33 cellular contexts compared by ENCODE assay signal in the genomic region with DNA sequence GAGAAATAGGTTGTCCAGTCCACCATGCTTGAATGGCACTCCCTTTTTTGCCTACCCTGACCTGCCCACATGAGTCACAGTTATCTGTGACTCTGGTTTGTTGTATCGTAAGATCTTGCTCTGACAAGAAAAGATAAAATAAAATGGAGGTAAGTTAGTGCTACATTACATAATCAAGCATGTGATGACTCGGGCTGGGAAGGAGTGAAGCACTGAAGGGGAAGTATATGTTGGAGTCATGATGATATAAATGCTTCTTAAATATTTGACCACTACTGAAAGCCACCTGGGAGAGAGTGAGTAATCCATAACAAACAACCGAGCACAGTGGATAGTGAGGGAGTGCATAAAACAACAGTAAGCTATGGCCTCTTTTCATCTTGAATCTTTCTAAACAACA.
A peak's percentile ranks its signal among the peaks of the same experiment; 100 is the strongest.
DNase-seq lines count a peak whose midpoint lies in the region; ATAC-seq, FAIRE-seq and TF ChIP-seq lines count a peak whose summit lies in the region.
"Had no signal": no experiment of that assay in that cellular context is flagged by ENCODE, and none has a peak within 500 bp of the region (broad histone marks: within the 10 kb centered on the region; RNA-seq: fewer than 3 reads in every experiment).

No MANE protein-coding gene starts in this region.

- ATAC-seq in SK-N-SH treated with all-trans-retinoic acid at 6 μM for 48 hours: peak; percentile 52; the same call in 2 of the 3 replicates
- ATAC-seq in foreskin keratinocyte: peak; percentile 72
- ATAC-seq: activated CD4-positive, CD25-positive, alpha-beta regulatory T cell treated with anti-CD3 and anti-CD28 coated beads, Interleukin-2, amount 50 U/mL, for 24 hours; activated CD8-positive, alpha-beta memory T cell treated with anti-CD3 and anti-CD28 coated beads, Interleukin-2, amount 10 ng/mL, durations not matched to agents 7 days and 5 days; activated naive CD8-positive, alpha-beta T cell treated with anti-CD3 and anti-CD28 coated beads, Interleukin-2, amount 50 U/mL, for 24 hours; activated T-cell treated with anti-CD3 and anti-CD28 coated beads, Interleukin-2, amount 50 U/mL, for 4 hours; gastrocnemius medialis; K562; left cardiac atrium; stimulated activated memory B cell treated with anti-CD40 and anti-IgM and Interleukin-4, amounts not matched to agents 10 μg/mL and 1 μg/mL and 100 μg/mL, for 72 hours; T-helper 17 cell had no signal

- FAIRE-seq in RCC 7860 (lab: Jason Lieb, UNC): no peak
- FAIRE-seq: HTR-8/SVneo, K562 had no signal

- TF ChIP-seq CTCF in foreskin keratinocyte (conservative IDR thresholded peaks at IDR 0.05) (no peak), GM10266 (IDR thresholded peaks at IDR 0.05; ENCODE audit: control insufficient read depth, insufficient read depth, low read depth, missing control alignments) (no peak)

- no peaks in the 10 kb centered on the region for H3K9me3 Mint-ChIP-seq in activated T-helper 1 cell treated with anti-CD3 and anti-CD28 coated beads, Interleukin-12 subunit alpha, Interleukin-12 subunit beta, Interleukin-2, Interleukin-4 antibody, amounts not matched to agents 30 ng/mL and 10 ng/mL and 1 ng/mL, durations not matched to agents 14 hours and 24 hours and 36 hours
- H3K9me3 Mint-ChIP-seq: activated naive CD8-positive, alpha-beta T cell treated with anti-CD3 and anti-CD28 coated beads, Interleukin-2, amount 50 U/mL, for 24 hours; dendritic cell treated with granulocyte-macrophage colony-stimulating factor and Interleukin-4, amounts not matched to agents 40 ng/mL and 50 ng/mL, for 4 days; endodermal cell; HFFc6; nephron; stimulated activated memory B cell treated with anti-CD40 and anti-IgM and Interleukin-4, amounts not matched to agents 10 μg/mL and 1 μg/mL and 100 μg/mL, for 72 hours; type B pancreatic cell had no signal

- no peaks in the 10 kb centered on the region for H3K27me3 ChIP-seq in foreskin keratinocyte
- H3K27me3 ChIP-seq: esophagus squamous epithelium, gastrocnemius medialis, SJSA1 had no signal

- no peaks in the 10 kb centered on the region for H3K27me3 Mint-ChIP-seq in activated T-helper 1 cell treated with anti-CD3 and anti-CD28 coated beads, Interleukin-12 subunit alpha, Interleukin-12 subunit beta, Interleukin-2, Interleukin-4 antibody, amounts not matched to agents 30 ng/mL and 10 ng/mL and 1 ng/mL, durations not matched to agents 14 hours and 24 hours and 36 hours (ENCODE audit: insufficient read depth)
- H3K27me3 Mint-ChIP-seq: activated CD8-positive, alpha-beta memory T cell treated with anti-CD3 and anti-CD28 coated beads, Interleukin-2, amount 10 ng/mL, durations not matched to agents 7 days and 5 days; central memory CD8-positive, alpha-beta T cell; dendritic cell treated with granulocyte-macrophage colony-stimulating factor and Interleukin-4, amounts not matched to agents 40 ng/mL and 50 ng/mL, for 4 days; stimulated activated memory B cell treated with anti-CD40 and anti-IgM and Interleukin-4, amounts not matched to agents 10 μg/mL and 1 μg/mL and 100 μg/mL, for 72 hours; T-helper 17 cell; type B pancreatic cell had no signal

- no peak overlapping the region for H3K27ac ChIP-seq in foreskin keratinocyte
- H3K27ac ChIP-seq: esophagus squamous epithelium, gastrocnemius medialis, RWPE1, SJSA1 had no signal

- no peak overlapping the region for H3K4me3 Mint-ChIP-seq in activated T-helper 1 cell treated with anti-CD3 and anti-CD28 coated beads, Interleukin-12 subunit alpha, Interleukin-12 subunit beta, Interleukin-2, Interleukin-4 antibody, amounts not matched to agents 30 ng/mL and 10 ng/mL and 1 ng/mL, durations not matched to agents 14 hours and 24 hours and 36 hours
- H3K4me3 Mint-ChIP-seq: activated CD8-positive, alpha-beta memory T cell treated with anti-CD3 and anti-CD28 coated beads, Interleukin-2, amount 10 ng/mL, durations not matched to agents 7 days and 5 days; activated naive CD8-positive, alpha-beta T cell treated with anti-CD3 and anti-CD28 coated beads, Interleukin-2, amount 50 U/mL, for 24 hours; activated T-cell treated with anti-CD3 and anti-CD28 coated beads, Interleukin-2, amount 50 U/mL, for 4 hours; CD8-positive, alpha-beta memory T cell; central memory CD8-positive, alpha-beta T cell; dendritic cell treated with granulocyte-macrophage colony-stimulating factor and Interleukin-4, amounts not matched to agents 40 ng/mL and 50 ng/mL, for 4 days; endodermal cell; HFFc6; nephron; stimulated activated memory B cell treated with anti-CD40 and anti-IgM and Interleukin-4, amounts not matched to agents 10 μg/mL and 1 μg/mL and 100 μg/mL, for 72 hours; T-helper 17 cell; type B pancreatic cell had no signal

- no peak overlapping the region for H3K27ac Mint-ChIP-seq in activated T-helper 1 cell treated with anti-CD3 and anti-CD28 coated beads, Interleukin-12 subunit alpha, Interleukin-12 subunit beta, Interleukin-2, Interleukin-4 antibody, amounts not matched to agents 30 ng/mL and 10 ng/mL and 1 ng/mL, durations not matched to agents 14 hours and 24 hours and 36 hours
- H3K27ac Mint-ChIP-seq: activated CD8-positive, alpha-beta memory T cell treated with anti-CD3 and anti-CD28 coated beads, Interleukin-2, amount 10 ng/mL, durations not matched to agents 7 days and 5 days; activated naive CD8-positive, alpha-beta T cell treated with anti-CD3 and anti-CD28 coated beads, Interleukin-2, amount 50 U/mL, for 24 hours; CD8-positive, alpha-beta memory T cell; dendritic cell treated with granulocyte-macrophage colony-stimulating factor and Interleukin-4, amounts not matched to agents 40 ng/mL and 50 ng/mL, for 4 days; endodermal cell; HFFc6; nephron; stimulated activated memory B cell treated with anti-CD40 and anti-IgM and Interleukin-4, amounts not matched to agents 10 μg/mL and 1 μg/mL and 100 μg/mL, for 72 hours; T-helper 17 cell; type B pancreatic cell had no signal

- H3K36me3 Mint-ChIP-seq in activated T-helper 1 cell treated with anti-CD3 and anti-CD28 coated beads, Interleukin-12 subunit alpha, Interleukin-12 subunit beta, Interleukin-2, Interleukin-4 antibody, amounts not matched to agents 30 ng/mL and 10 ng/mL and 1 ng/mL, durations not matched to agents 14 hours and 24 hours and 36 hours (ENCODE audit: low read depth): no peaks in the 10 kb centered on the region
- H3K36me3 Mint-ChIP-seq: activated CD8-positive, alpha-beta memory T cell treated with anti-CD3 and anti-CD28 coated beads, Interleukin-2, amount 10 ng/mL, durations not matched to agents 7 days and 5 days; CD8-positive, alpha-beta memory T cell; stimulated activated memory B cell treated with anti-CD40 and anti-IgM and Interleukin-4, amounts not matched to agents 10 μg/mL and 1 μg/mL and 100 μg/mL, for 72 hours; type B pancreatic cell had no signal

- no peaks in the 10 kb centered on the region for H3K4me1 ChIP-seq in foreskin keratinocyte
- H3K4me1 ChIP-seq: esophagus squamous epithelium, gastrocnemius medialis, SJSA1 had no signal

- DNase-seq in DMS53 treated with DMSO at 0.1 percent for 48 hours (lab: John Stamatoyannopoulos, UW; ENCODE audit: unreplicated experiment) (peak; percentile 72), HS-5 (ENCODE audit: low read depth) (peak; percentile 24), foreskin keratinocyte (peak; percentile 50 to 74), NCI-H2081 (lab: John Stamatoyannopoulos, UW) (no peak), GM10266 (ENCODE audit: extremely low spot score) (no peak), RCC 7860 (ENCODE audit: low spot score) (no peak)
- DNase-seq in activated T-helper 1 cell treated with anti-CD3 and anti-CD28 coated beads, Interleukin-12 subunit alpha, Interleukin-12 subunit beta, Interleukin-2, Interleukin-4 antibody, amounts not matched to agents 30 ng/mL and 10 ng/mL and 1 ng/mL, durations not matched to agents 14 hours and 24 hours and 36 hours (ENCODE audit: low spot score): no peak
- DNase-seq: activated CD4-positive, alpha-beta T cell treated with anti-CD3 and anti-CD28 coated beads, Interleukin-2, amount 50 U/mL, for 4 hours; activated CD8-positive, alpha-beta memory T cell treated with anti-CD3 and anti-CD28 coated beads, Interleukin-2, amount 10 ng/mL, durations not matched to agents 7 days and 5 days; activated naive CD8-positive, alpha-beta T cell treated with anti-CD3 and anti-CD28 coated beads, Interleukin-2, amount 50 U/mL, for 24 hours; activated T-cell treated with anti-CD3 and anti-CD28 coated beads, Interleukin-2, amount 50 U/mL, for 4 hours; CD8-positive, alpha-beta memory T cell; endodermal cell; esophagus squamous epithelium; gastrocnemius medialis; GOT3; HFFc6; left cardiac atrium; MG63; NCI-H526; substantia nigra; T-helper 17 cell had no signal

- H3K4me1 Mint-ChIP-seq in activated T-helper 1 cell treated with anti-CD3 and anti-CD28 coated beads, Interleukin-12 subunit alpha, Interleukin-12 subunit beta, Interleukin-2, Interleukin-4 antibody, amounts not matched to agents 30 ng/mL and 10 ng/mL and 1 ng/mL, durations not matched to agents 14 hours and 24 hours and 36 hours (ENCODE audit: low read depth): no peaks in the 10 kb centered on the region
- H3K4me1 Mint-ChIP-seq: activated CD8-positive, alpha-beta memory T cell treated with anti-CD3 and anti-CD28 coated beads, Interleukin-2, amount 10 ng/mL, durations not matched to agents 7 days and 5 days; activated naive CD8-positive, alpha-beta T cell treated with anti-CD3 and anti-CD28 coated beads, Interleukin-2, amount 50 U/mL, for 24 hours; CD8-positive, alpha-beta memory T cell; central memory CD8-positive, alpha-beta T cell; endodermal cell; nephron; stimulated activated memory B cell treated with anti-CD40 and anti-IgM and Interleukin-4, amounts not matched to agents 10 μg/mL and 1 μg/mL and 100 μg/mL, for 72 hours; T-helper 17 cell had no signal

- intact Hi-C loops in activated T-helper 1 cell treated with anti-CD3 and anti-CD28 coated beads, Interleukin-12 subunit alpha, Interleukin-12 subunit beta, Interleukin-2, Interleukin-4 antibody, amounts not matched to agents 30 ng/mL and 10 ng/mL and 1 ng/mL, durations not matched to agents 14 hours and 24 hours and 36 hours (cut with micrococcal nuclease): no loop called here

Comparison
In these comparisons a context has a peak if more than half of its experiments do, and no peak if none do; other contexts are left out.
1. DNase-seq: peak in DMS53 treated with DMSO at 0.1 percent for 48 hours (single experiment), HS-5 (single experiment) and foreskin keratinocyte (2 of 2); none in NCI-H2081 (0 of 2), GM10266 (single experiment), activated T-helper 1 cell treated with anti-CD3 and anti-CD28 coated beads, Interleukin-12 subunit alpha, Interleukin-12 subunit beta, Interleukin-2, Interleukin-4 antibody, amounts not matched to agents 30 ng/mL and 10 ng/mL and 1 ng/mL, durations not matched to agents 14 hours and 24 hours and 36 hours (single experiment) and RCC 7860 (single experiment).